Comparison of ENCODE assay signal across 25 cellular contexts in genomic region chr4:122360754-122361153, GRCh38. TPM values are rescaled to one million over a fixed set of nuclear protein-coding genes. Genes with fewer than 3 reads are reported as not detected.
"Had no signal": no experiment of that assay in that cellular context is flagged by ENCODE, and none has a peak within 500 bp of the region (broad histone marks: within the 10 kb centered on the region; RNA-seq: fewer than 3 reads in every experiment).

No MANE protein-coding gene starts in this region.

- ATAC-seq: activated T-helper 17 cell treated with anti-CD3 and anti-CD28 coated beads, Interleukin-2, amount 50 U/mL, for 72 hours; body of pancreas; left lung; natural killer cell treated with Interleukin-12 subunit alpha and Interleukin-12 subunit beta and Interleukin-15 and Interleukin-18, amount 100 ng/mL, for 72 hours had no signal

- H3K4me1 ChIP-seq: body of pancreas, left lung, prostate gland, spleen, testis, uterus had no signal

- H3K4me3 ChIP-seq: body of pancreas, cardiac muscle cell, left lung, ovary, prostate gland, spleen, testis, uterus had no signal

- H3K4me1 Mint-ChIP-seq: activated naive CD8-positive, alpha-beta T cell treated with anti-CD3 and anti-CD28 coated beads for 36 hours had no signal

- H3K27me3 ChIP-seq: body of pancreas, cardiac muscle cell, left lung, ovary, spleen, testis, uterus had no signal

- H3K36me3 ChIP-seq: ovary, prostate gland, uterus had no signal

- H3K9me3 ChIP-seq: body of pancreas, ovary, prostate gland, testis, uterus had no signal

- DNase-seq: activated CD4-positive, CD25-positive, alpha-beta regulatory T cell treated with anti-CD3 and anti-CD28 coated beads, Interleukin-2, amount 50 U/mL, for 72 hours; activated naive CD8-positive, alpha-beta T cell treated with anti-CD3 and anti-CD28 coated beads for 36 hours; activated T-cell treated with anti-CD3 and anti-CD28 coated beads, Interleukin-2, amount 50 U/mL, for 24 hours; body of pancreas; dermis blood vessel endothelial cell; effector CD8-positive, alpha-beta T cell; erythroblast; foreskin melanocyte; kidney; left lung; ovary; spleen; stimulated activated CD4-positive, alpha-beta T cell treated with anti-CD3 and anti-CD28 coated beads, Interleukin-4, amount 100 ng/mL, for 1 hour; stimulated activated naive CD4-positive, alpha-beta T cell; testis; trophoblast cell; uterus; WERI-Rb-1 had no signal

- H3K9me3 Mint-ChIP-seq: activated T-cell treated with anti-CD3 and anti-CD28 coated beads, Interleukin-2, amount 50 U/mL, for 24 hours; natural killer cell treated with Interleukin-12 subunit alpha and Interleukin-12 subunit beta and Interleukin-15 and Interleukin-18, amount 100 ng/mL, for 72 hours had no signal

- H3K4me3 Mint-ChIP-seq: activated naive CD8-positive, alpha-beta T cell treated with anti-CD3 and anti-CD28 coated beads for 36 hours; activated T-cell treated with anti-CD3 and anti-CD28 coated beads, Interleukin-2, amount 50 U/mL, for 24 hours; activated T-helper 17 cell treated with anti-CD3 and anti-CD28 coated beads, Interleukin-2, amount 50 U/mL, for 72 hours; natural killer cell treated with Interleukin-12 subunit alpha and Interleukin-12 subunit beta and Interleukin-15 and Interleukin-18, amount 100 ng/mL, for 72 hours had no signal

- H3K27me3 Mint-ChIP-seq: activated naive CD8-positive, alpha-beta T cell treated with anti-CD3 and anti-CD28 coated beads for 36 hours; activated T-cell treated with anti-CD3 and anti-CD28 coated beads, Interleukin-2, amount 50 U/mL, for 24 hours; activated T-helper 17 cell treated with anti-CD3 and anti-CD28 coated beads, Interleukin-2, amount 50 U/mL, for 72 hours; natural killer cell treated with Interleukin-12 subunit alpha and Interleukin-12 subunit beta and Interleukin-15 and Interleukin-18, amount 100 ng/mL, for 72 hours had no signal

- H3K27ac Mint-ChIP-seq: activated naive CD8-positive, alpha-beta T cell treated with anti-CD3 and anti-CD28 coated beads for 36 hours; activated T-cell treated with anti-CD3 and anti-CD28 coated beads, Interleukin-2, amount 50 U/mL, for 24 hours; activated T-helper 17 cell treated with anti-CD3 and anti-CD28 coated beads, Interleukin-2, amount 50 U/mL, for 72 hours; natural killer cell treated with Interleukin-12 subunit alpha and Interleukin-12 subunit beta and Interleukin-15 and Interleukin-18, amount 100 ng/mL, for 72 hours had no signal

- H3K27ac ChIP-seq: body of pancreas, cardiac muscle cell, left lung, ovary, prostate gland, spleen, testis, uterus, WERI-Rb-1 had no signal

RNA-seq across cellular contexts. Expression of gene ADAD1, which starts 18.1 kb away (rescaled TPM):
- total RNA-seq: activated naive CD8-positive, alpha-beta T cell treated with anti-CD3 and anti-CD28 coated beads for 36 hours; activated T-helper 17 cell treated with anti-CD3 and anti-CD28 coated beads, Interleukin-2, amount 50 U/mL, for 72 hours; body of pancreas; cardiac muscle cell; chondrocyte; dermis blood vessel endothelial cell; fibroblast of lung; kidney; left lung; lung microvascular endothelial cell; natural killer cell treated with Interleukin-12 subunit alpha and Interleukin-12 subunit beta and Interleukin-15 and Interleukin-18, amount 100 ng/mL, for 72 hours; ovary; spleen had no signal
- polyA plus RNA-seq: cardiac muscle cell, fibroblast of lung, spleen had no signal
